In the genomic region with DNA sequence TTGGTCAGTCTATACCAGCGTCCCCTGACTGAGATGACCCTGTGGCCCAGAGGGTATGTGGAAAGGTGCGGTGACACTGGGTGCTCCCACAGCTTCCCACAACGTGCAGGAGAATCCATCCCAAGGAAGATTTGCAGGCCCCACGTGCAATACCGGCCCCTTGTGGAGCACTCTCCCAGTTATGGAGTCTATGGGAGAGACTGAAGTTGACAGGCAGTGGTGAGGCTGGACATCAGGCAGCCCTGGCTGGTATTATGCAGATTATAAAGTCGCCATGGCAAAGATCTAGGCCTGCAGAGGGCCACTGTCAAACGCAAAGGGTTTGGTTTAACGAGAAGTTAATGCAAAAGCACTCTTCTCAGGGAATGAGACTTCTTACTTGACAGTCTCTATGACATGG, we compare ENCODE assay signal across 25 cellular contexts.
"Had no signal": no experiment of that assay in that cellular context is flagged by ENCODE, and none has a peak within 500 bp of the region (broad histone marks: within the 10 kb centered on the region; RNA-seq: fewer than 3 reads in every experiment).

No MANE protein-coding gene starts in this region.

- H3K36me3 Mint-ChIP-seq: activated CD8-positive, alpha-beta memory T cell treated with anti-CD3 and anti-CD28 coated beads, Interleukin-2, amount 10 ng/mL, durations not matched to agents 7 days and 5 days; activated naive CD4-positive, alpha-beta T cell treated with anti-CD3 and anti-CD28 coated beads, Interleukin-2, amount 50 U/mL, for 24 hours; brain had no signal

- H3K27ac Mint-ChIP-seq: activated CD4-positive, alpha-beta T cell treated with anti-CD3 and anti-CD28 coated beads, Interleukin-2, amount 10 ng/mL, durations not matched to agents 24 days and 14 days; activated CD8-positive, alpha-beta memory T cell treated with anti-CD3 and anti-CD28 coated beads, Interleukin-2, amount 10 ng/mL, durations not matched to agents 7 days and 5 days; activated naive CD4-positive, alpha-beta T cell treated with anti-CD3 and anti-CD28 coated beads, Interleukin-2, amount 50 U/mL, for 24 hours; activated T-cell treated with anti-CD3 and anti-CD28 coated beads, Interleukin-2, amount 50 U/mL, for 24 hours; activated T-helper 1 cell treated with anti-CD3 and anti-CD28 coated beads, Interleukin-12 subunit alpha, Interleukin-12 subunit beta, Interleukin-2, Interleukin-4 antibody, amounts not matched to agents 30 ng/mL and 10 ng/mL and 1 ng/mL, durations not matched to agents 14 hours and 24 hours and 36 hours; T-helper 17 cell; WTC11 had no signal

- H3K9me3 Mint-ChIP-seq: activated CD4-positive, alpha-beta T cell treated with anti-CD3 and anti-CD28 coated beads, Interleukin-2, amount 10 ng/mL, durations not matched to agents 24 days and 14 days; activated T-cell treated with anti-CD3 and anti-CD28 coated beads, Interleukin-2, amount 50 U/mL, for 24 hours; activated T-helper 1 cell treated with anti-CD3 and anti-CD28 coated beads, Interleukin-12 subunit alpha, Interleukin-12 subunit beta, Interleukin-2, Interleukin-4 antibody, amounts not matched to agents 30 ng/mL and 10 ng/mL and 1 ng/mL, durations not matched to agents 14 hours and 24 hours and 36 hours had no signal

- H3K4me1 ChIP-seq: ascending aorta, SJCRH30 had no signal

- H3K27ac ChIP-seq: ascending aorta, Peyer's patch, RWPE1, SJCRH30 had no signal

- H3K4me3 ChIP-seq: ascending aorta, Peyer's patch, SJCRH30 had no signal

- ATAC-seq: activated CD8-positive, alpha-beta memory T cell treated with anti-CD3 and anti-CD28 coated beads, Interleukin-2, amount 10 ng/mL, durations not matched to agents 7 days and 5 days; T-helper 17 cell; WTC11 had no signal

- H3K4me1 Mint-ChIP-seq: activated CD4-positive, alpha-beta T cell treated with anti-CD3 and anti-CD28 coated beads, Interleukin-2, amount 10 ng/mL, durations not matched to agents 24 days and 14 days; activated CD8-positive, alpha-beta memory T cell treated with anti-CD3 and anti-CD28 coated beads, Interleukin-2, amount 10 ng/mL, durations not matched to agents 7 days and 5 days; activated naive CD4-positive, alpha-beta T cell treated with anti-CD3 and anti-CD28 coated beads, Interleukin-2, amount 50 U/mL, for 24 hours had no signal

- H3K36me3 ChIP-seq: ascending aorta, Peyer's patch, SJCRH30 had no signal

- H3K27me3 ChIP-seq: ascending aorta, Peyer's patch, SJCRH30 had no signal

- H3K9me3 ChIP-seq: ascending aorta, Peyer's patch, SJCRH30 had no signal

- H3K4me3 Mint-ChIP-seq: activated CD4-positive, alpha-beta T cell treated with anti-CD3 and anti-CD28 coated beads, Interleukin-2, amount 10 ng/mL, durations not matched to agents 24 days and 14 days; activated CD8-positive, alpha-beta memory T cell treated with anti-CD3 and anti-CD28 coated beads, Interleukin-2, amount 10 ng/mL, durations not matched to agents 7 days and 5 days; activated naive CD4-positive, alpha-beta T cell treated with anti-CD3 and anti-CD28 coated beads, Interleukin-2, amount 50 U/mL, for 24 hours; activated T-cell treated with anti-CD3 and anti-CD28 coated beads, Interleukin-2, amount 50 U/mL, for 24 hours; activated T-helper 1 cell treated with anti-CD3 and anti-CD28 coated beads, Interleukin-12 subunit alpha, Interleukin-12 subunit beta, Interleukin-2, Interleukin-4 antibody, amounts not matched to agents 30 ng/mL and 10 ng/mL and 1 ng/mL, durations not matched to agents 14 hours and 24 hours and 36 hours; brain; T-helper 17 cell; WTC11 had no signal

- DNase-seq: activated CD4-positive, alpha-beta T cell treated with anti-CD3 and anti-CD28 coated beads, Interleukin-2, amount 10 ng/mL, durations not matched to agents 24 days and 14 days; activated CD4-positive, alpha-beta T cell treated with anti-CD3 and anti-CD28 coated beads, Interleukin-2, amount 50 U/mL, for 48 hours; activated CD4-positive, CD25-positive, alpha-beta regulatory T cell treated with anti-CD3 and anti-CD28 coated beads, Interleukin-2, amount 50 U/mL, for 72 hours; activated CD8-positive, alpha-beta memory T cell treated with anti-CD3 and anti-CD28 coated beads, Interleukin-2, amount 10 ng/mL, durations not matched to agents 7 days and 5 days; activated effector memory CD4-positive, alpha-beta T cell treated with Interleukin-2 at 50 U/mL for 16 hours; activated naive CD4-positive, alpha-beta T cell; activated T-cell treated with anti-CD3 and anti-CD28 coated beads, Interleukin-2, amount 50 U/mL, for 24 hours; amniotic stem cell; KG1; NCI-H1048; NCI-H146; NCI-H187 treated with DMSO at 0.1 percent for 48 hours; NCI-H2081 treated with DMSO at 0.1 percent for 48 hours; NCI-H524; Peyer's patch; Right ventricle myocardium superior; SJCRH30; T-helper 17 cell; T-helper 9 cell had no signal

- H3K27me3 Mint-ChIP-seq: activated CD4-positive, alpha-beta T cell treated with anti-CD3 and anti-CD28 coated beads, Interleukin-2, amount 10 ng/mL, durations not matched to agents 24 days and 14 days; activated CD8-positive, alpha-beta memory T cell treated with anti-CD3 and anti-CD28 coated beads, Interleukin-2, amount 10 ng/mL, durations not matched to agents 7 days and 5 days; activated naive CD4-positive, alpha-beta T cell treated with anti-CD3 and anti-CD28 coated beads, Interleukin-2, amount 50 U/mL, for 24 hours had no signal
